In the genomic region with DNA sequence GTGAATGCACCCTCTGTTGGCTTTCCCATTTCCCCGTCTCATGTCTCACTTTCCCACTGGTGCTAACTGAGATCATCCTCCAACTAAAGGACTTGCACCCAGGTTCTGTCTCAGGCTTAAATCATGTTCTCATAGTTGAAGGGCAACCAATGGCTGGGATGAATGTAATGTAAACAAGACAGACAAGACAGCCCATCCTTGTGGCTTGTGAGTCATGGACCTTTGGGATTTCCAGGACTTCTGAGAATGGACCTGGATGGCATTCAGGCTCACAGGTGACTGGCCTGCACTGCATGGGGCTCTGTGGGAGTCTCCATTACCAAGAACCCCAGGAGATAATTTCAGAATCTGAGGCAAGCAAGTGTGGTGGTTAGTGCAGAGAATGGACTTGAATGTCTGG, we compare ENCODE assay signal across 21 cellular contexts.
"Had no signal": no experiment of that assay in that cellular context is flagged by ENCODE, and none has a peak within 500 bp of the region (broad histone marks: within the 10 kb centered on the region; RNA-seq: fewer than 3 reads in every experiment).

No MANE protein-coding gene starts in this region.

- H3K27ac ChIP-seq: left lung, neural progenitor cell, parathyroid adenoma, right atrium auricular region, suprapubic skin, transverse colon, upper lobe of right lung, vagina had no signal

- H2AFZ ChIP-seq: neural progenitor cell, parathyroid adenoma had no signal

- H3K9me3 ChIP-seq: suprapubic skin, transverse colon, upper lobe of right lung, vagina had no signal

- DNase-seq: cortex of kidney; effector memory CD8-positive, alpha-beta T cell; left cardiac atrium; left lung; mesendoderm; midbrain; naive thymus-derived CD4-positive, alpha-beta T cell; stimulated activated CD4-positive, alpha-beta T cell treated with anti-CD3 and anti-CD28 coated beads, Interleukin-12 subunit alpha, Interleukin-12 subunit beta, amount 100 ng/mL, for 4 hours; stimulated activated CD4-positive, alpha-beta T cell treated with anti-CD3 and anti-CD28 coated beads, Interleukin-1b, Interleukin-23, amount 100 ng/mL, for 48 hours; stimulated activated CD4-positive, alpha-beta T cell treated with anti-CD3 and anti-CD28 coated beads, Interleukin-4, amount 100 ng/mL, for 1 hour; stimulated activated CD8-positive, alpha-beta memory T cell treated with anti-CD3 and anti-CD28 coated beads, Interleukin-4, amount 100 ng/mL, for 48 hours; stimulated activated naive CD4-positive, alpha-beta T cell; stimulated activated naive CD8-positive, alpha-beta T cell treated with anti-CD3 and anti-CD28 coated beads, Interleukin-15, amount 100 ng/mL, for 72 hours; transverse colon; upper lobe of right lung had no signal

- H3K4me1 ChIP-seq: left lung, parathyroid adenoma, right atrium auricular region, suprapubic skin, transverse colon, upper lobe of right lung, vagina had no signal

- H3K27me3 ChIP-seq: left lung, neural progenitor cell, right atrium auricular region, suprapubic skin, transverse colon, upper lobe of right lung, vagina had no signal

- H3K4me3 ChIP-seq: left lung, neural progenitor cell, right atrium auricular region, smooth muscle cell, suprapubic skin, transverse colon, upper lobe of right lung, vagina had no signal

- H3K4me2 ChIP-seq: neural progenitor cell, smooth muscle cell had no signal

- H3K79me2 ChIP-seq: parathyroid adenoma had no signal

- H3K36me3 ChIP-seq: left lung, neural progenitor cell, right atrium auricular region, suprapubic skin, transverse colon, upper lobe of right lung, vagina had no signal
